In the genomic region with DNA sequence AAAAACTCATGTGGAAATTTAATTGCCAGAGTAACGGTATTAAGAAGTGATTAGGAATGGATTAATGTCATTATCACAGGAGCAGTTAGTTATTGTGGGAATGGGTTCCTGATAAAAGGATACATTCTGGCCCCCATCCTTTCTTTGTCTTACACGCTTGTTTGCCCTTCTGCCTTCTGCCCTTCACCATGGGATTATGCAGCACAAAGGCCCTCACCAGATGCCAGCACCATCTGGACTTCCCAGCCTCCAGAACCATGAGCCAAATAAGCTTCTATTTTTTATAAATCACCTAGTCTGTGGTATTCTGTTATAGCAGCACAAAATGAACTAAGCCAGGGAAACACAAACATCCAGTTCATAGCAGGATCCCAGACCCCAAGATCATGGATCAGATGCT, we compare ENCODE assay signal across 16 cellular contexts.
"Had no signal": no experiment of that assay in that cellular context is flagged by ENCODE, and none has a peak within 500 bp of the region (broad histone marks: within the 10 kb centered on the region; RNA-seq: fewer than 3 reads in every experiment).

No MANE protein-coding gene starts in this region.

- DNase-seq: activated CD4-positive, alpha-beta T cell treated with anti-CD3 and anti-CD28 coated beads for 4 hours; activated CD4-positive, alpha-beta T cell treated with anti-CD3 and anti-CD28 coated beads, Interleukin-2, amount 50 U/mL, for 48 hours; activated CD4-positive, CD25-positive, alpha-beta regulatory T cell; activated effector memory CD4-positive, alpha-beta T cell treated with Interleukin-2 at 50 U/mL for 16 hours; activated T-cell treated with anti-CD3 and anti-CD28 coated beads, Interleukin-2, amount 50 U/mL, for 48 hours; body of pancreas; effector memory CD4-positive, alpha-beta T cell; foreskin keratinocyte; immature natural killer cell; left lung; naive thymus-derived CD4-positive, alpha-beta T cell; right lobe of liver; stimulated activated CD4-positive, alpha-beta T cell treated with anti-CD3 and anti-CD28 coated beads, Interleukin-2, amount 100 ng/mL, for 24 hours; stomach; T-helper 9 cell had no signal

- ATAC-seq: body of pancreas; foreskin keratinocyte; left lung; naive thymus-derived CD4-positive, alpha-beta T cell; right lobe of liver; stimulated activated memory B cell treated with anti-CD40 and anti-IgM and Interleukin-4, amounts not matched to agents 10 μg/mL and 1 μg/mL and 100 μg/mL, for 72 hours had no signal
